Comparison of ENCODE assay signal across 8 cellular contexts in the genomic region with DNA sequence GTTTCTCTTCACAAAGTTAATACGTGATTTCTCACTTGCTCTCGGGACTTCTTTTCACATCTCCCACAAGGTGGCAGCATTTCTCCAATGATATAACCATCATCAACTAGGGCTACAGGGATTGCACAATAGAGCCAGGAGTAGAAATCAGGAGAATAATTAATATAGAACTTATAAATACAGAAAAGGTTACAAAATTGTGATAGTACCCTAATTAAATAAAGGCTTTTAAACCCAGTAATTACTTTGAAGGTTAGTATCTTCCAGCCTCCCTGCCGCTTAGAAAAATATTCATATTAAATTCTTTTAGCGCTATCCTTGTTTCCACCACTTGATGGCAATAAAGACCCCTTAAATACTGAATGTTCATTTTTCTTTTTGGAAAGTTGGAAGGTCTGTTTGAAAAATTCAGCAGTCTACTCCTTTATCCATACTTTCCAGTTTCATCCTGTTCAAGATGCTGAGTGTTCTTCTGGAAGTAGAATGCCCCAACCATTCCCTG.
A peak's percentile ranks its signal among the peaks of the same experiment; 100 is the strongest.
DNase-seq lines count a peak whose midpoint lies in the region; TF ChIP-seq lines count a peak whose summit lies in the region.

No MANE protein-coding gene starts in this region.

- H3K36me3 ChIP-seq in right atrium auricular region: no peaks in the 10 kb centered on the region

- H3K27me3 ChIP-seq in right atrium auricular region: no peaks in the 10 kb centered on the region

- H3K4me3 ChIP-seq in right atrium auricular region: peak overlapping the region in 1 of 2 donors; percentile 12

- no peaks in the 10 kb centered on the region for H3K4me1 ChIP-seq in right atrium auricular region

- TF ChIP-seq CTCF in 22Rv1 (IDR thresholded peaks at IDR 0.05) (peak; percentile 85), right atrium auricular region (IDR thresholded peaks at IDR 0.05) (peak; percentile 79 to 87)

- DNase-seq in GDM1 (lab: John Stamatoyannopoulos, UW) (peak; percentile 25), H4 (ENCODE audit: low spot score) (peak; percentile 78), NOMO-1 treated with DMSO at 0.1 percent for 48 hours (lab: John Stamatoyannopoulos, UW; ENCODE audit: unreplicated experiment) (peak; percentile 79), amniotic epithelial cell (ENCODE audit: low read depth) (peak; percentile 67), right atrium auricular region (ENCODE audit: low spot score) (no peak), smooth muscle cell of the brain vasculature (ENCODE audit: low read depth, low spot score) (peak; percentile 57)

- H3K27ac ChIP-seq in 22Rv1 (no peak overlapping the region), right atrium auricular region (no peak overlapping the region)

- TF ChIP-seq RAD21 in Ishikawa (IDR thresholded peaks at IDR 0.05; ENCODE audit: low read depth): peak; percentile 77

- H3K9me3 ChIP-seq in right atrium auricular region: no peaks in the 10 kb centered on the region

- no peak for TF ChIP-seq EP300 in Ishikawa (IDR thresholded peaks at IDR 0.05; ENCODE audit: borderline replicate concordance)

TF ChIP-seq in Ishikawa, 13 proteins besides CTCF, POLR2A, EP300 and RAD21:
- TF ChIP-seq FOXM1 (IDR thresholded peaks at IDR 0.05; ENCODE audit: borderline replicate concordance, low read depth) (no peak), ZBTB7A (IDR thresholded peaks at IDR 0.05; ENCODE audit: low read depth) (no peak), CEBPB (IDR thresholded peaks at IDR 0.05) (peak; percentile 98)
- TF ChIP-seq, protein P1, sequence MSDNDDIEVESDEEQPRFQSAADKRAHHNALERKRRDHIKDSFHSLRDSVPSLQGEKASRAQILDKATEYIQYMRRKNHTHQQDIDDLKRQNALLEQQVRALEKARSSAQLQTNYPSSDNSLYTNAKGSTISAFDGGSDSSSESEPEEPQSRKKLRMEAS (IDR thresholded peaks at IDR 0.05): no peak
